Comparison of ENCODE assay signal across 1 cellular context in the genomic region with DNA sequence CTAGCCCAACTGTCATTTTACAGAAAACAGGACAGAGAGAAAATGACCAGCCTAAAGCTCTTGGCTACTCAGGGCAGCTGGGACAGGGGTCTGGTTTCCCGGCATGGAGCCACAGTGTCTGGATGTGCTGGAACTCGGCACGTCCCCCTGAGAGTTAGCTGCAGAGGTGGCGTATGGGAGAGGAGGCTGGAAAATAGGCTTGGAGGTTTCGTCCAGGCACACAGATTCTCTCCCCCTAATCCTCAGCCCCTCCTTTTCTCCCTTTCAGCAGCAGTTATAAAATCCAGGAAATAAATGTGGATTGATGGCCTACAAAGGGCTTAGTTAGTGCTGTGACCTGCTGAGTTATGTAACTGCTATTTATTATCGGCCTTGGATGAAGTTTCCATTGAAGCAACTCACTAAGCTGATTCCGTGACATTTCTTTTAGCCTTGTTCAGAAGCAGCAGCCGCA.
TF ChIP-seq lines count a peak whose summit lies in the region.

No MANE protein-coding gene starts in this region.

TF ChIP-seq in IMR-90, 13 proteins besides CTCF, POLR2A, EP300 and RAD21:
- TF ChIP-seq BHLHE40 (IDR thresholded peaks at IDR 0.05; ENCODE audit: low read depth, low read length) = no peak
- no peak for TF ChIP-seq RFX5 (IDR thresholded peaks at IDR 0.05; ENCODE audit: low read depth, low read length)
- no peak for TF ChIP-seq CHD1 (IDR thresholded peaks at IDR 0.05; ENCODE audit: low read depth, low read length)
- TF ChIP-seq, protein P1, sequence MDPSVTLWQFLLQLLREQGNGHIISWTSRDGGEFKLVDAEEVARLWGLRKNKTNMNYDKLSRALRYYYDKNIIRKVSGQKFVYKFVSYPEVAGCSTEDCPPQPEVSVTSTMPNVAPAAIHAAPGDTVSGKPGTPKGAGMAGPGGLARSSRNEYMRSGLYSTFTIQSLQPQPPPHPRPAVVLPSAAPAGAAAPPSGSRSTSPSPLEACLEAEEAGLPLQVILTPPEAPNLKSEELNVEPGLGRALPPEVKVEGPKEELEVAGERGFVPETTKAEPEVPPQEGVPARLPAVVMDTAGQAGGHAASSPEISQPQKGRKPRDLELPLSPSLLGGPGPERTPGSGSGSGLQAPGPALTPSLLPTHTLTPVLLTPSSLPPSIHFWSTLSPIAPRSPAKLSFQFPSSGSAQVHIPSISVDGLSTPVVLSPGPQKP (IDR thresholded peaks at IDR 0.05; ENCODE audit: borderline replicate concordance, low read depth, low read length) = no peak
- TF ChIP-seq, protein P2, sequence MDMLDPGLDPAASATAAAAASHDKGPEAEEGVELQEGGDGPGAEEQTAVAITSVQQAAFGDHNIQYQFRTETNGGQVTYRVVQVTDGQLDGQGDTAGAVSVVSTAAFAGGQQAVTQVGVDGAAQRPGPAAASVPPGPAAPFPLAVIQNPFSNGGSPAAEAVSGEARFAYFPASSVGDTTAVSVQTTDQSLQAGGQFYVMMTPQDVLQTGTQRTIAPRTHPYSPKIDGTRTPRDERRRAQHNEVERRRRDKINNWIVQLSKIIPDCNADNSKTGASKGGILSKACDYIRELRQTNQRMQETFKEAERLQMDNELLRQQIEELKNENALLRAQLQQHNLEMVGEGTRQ (IDR thresholded peaks at IDR 0.05; ENCODE audit: low read depth, low read length) = no peak
